ENCODE assay signal across 8 cellular contexts in genomic region chr2:236166781-236167296, GRCh38. TPM values are rescaled to one million over a fixed set of nuclear protein-coding genes. Genes with fewer than 3 reads are reported as not detected.
DNase-seq lines count a peak whose midpoint lies in the region; ATAC-seq and TF ChIP-seq lines count a peak whose summit lies in the region.

No MANE protein-coding gene starts in this region.

- H3K4me1 Mint-ChIP-seq in T-helper 2 cell treated with Interferon-gamma antibody and Interleukin-4, amounts not matched to agents 5 μg/mL and 100 μg/mL, for 36 hours (ENCODE audit: low read depth) = peaks cover 2% of the 10 kb centered on the region
- H3K4me1 Mint-ChIP-seq in glutamatergic neuron (ENCODE audit: low read depth, unreplicated experiment) = peaks cover 33% of the 10 kb centered on the region

- peak overlapping the region; percentile 37 for H3K27ac ChIP-seq in SJSA1

- H3K9me3 ChIP-seq in SJSA1 (replicated peaks) (no peaks in the 10 kb centered on the region), skeletal muscle satellite cell (replicated peaks; ENCODE audit: low read length) (no peaks in the 10 kb centered on the region)

- H3K27ac Mint-ChIP-seq in T-helper 2 cell treated with Interferon-gamma antibody and Interleukin-4, amounts not matched to agents 5 μg/mL and 100 μg/mL, for 36 hours = peak overlapping the region; percentile 65
- H3K27ac Mint-ChIP-seq in glutamatergic neuron (ENCODE audit: unreplicated experiment) = no peak overlapping the region

- peaks cover 65% of the 10 kb centered on the region for H3K27me3 Mint-ChIP-seq in T-helper 2 cell treated with Interferon-gamma antibody and Interleukin-4, amounts not matched to agents 5 μg/mL and 100 μg/mL, for 36 hours (ENCODE audit: low read depth)
- H3K27me3 Mint-ChIP-seq in glutamatergic neuron (ENCODE audit: unreplicated experiment) = peaks cover 25% of the 10 kb centered on the region

- H3K36me3 ChIP-seq in SJSA1 = peaks cover 86% of the 10 kb centered on the region
- H3K36me3 ChIP-seq in skeletal muscle satellite cell (ENCODE audit: insufficient read depth, low read length) = no peaks in the 10 kb centered on the region

- no peak for TF ChIP-seq CTCF in glutamatergic neuron (IDR thresholded peaks at IDR 0.05; ENCODE audit: partially characterized antibody, unreplicated experiment)

- H3K4me1 ChIP-seq in SJSA1 (replicated peaks) (peaks cover 21% of the 10 kb centered on the region), skeletal muscle satellite cell (ENCODE audit: control insufficient read depth, insufficient read depth, low read length) (peaks cover 35% of the 10 kb centered on the region)

- no peak for DNase-seq in T-helper 2 cell treated with Interferon-gamma antibody and Interleukin-4, amounts not matched to agents 5 μg/mL and 100 μg/mL, for 36 hours (ENCODE audit: low spot score)
- DNase-seq in T-helper 2 cell (no peak), SJSA1 (ENCODE audit: low read depth in 1 of 2, low spot score in 2 of 2) (peak in 1 of 2 experiments; percentile 58), glutamatergic neuron (peak; percentile 45), NCI-H1092 treated with DMSO at 0.1 percent for 48 hours (lab: John Stamatoyannopoulos, UW) (no peak)
- DNase-seq in NK-92 treated with Interleukin-12 subunit alpha and Interleukin-12 subunit beta, amount 100 ng/mL, for 24 hours (lab: John Stamatoyannopoulos, UW) = no peak

- ATAC-seq in GM19463 (IDR thresholded peaks at IDR 0.05; ENCODE audit: unreplicated experiment) = no peak

- H3K4me2 ChIP-seq in skeletal muscle satellite cell (ENCODE audit: low read length) = peak overlapping the region; percentile 93

- H3K4me3 ChIP-seq in SJSA1 (peak overlapping the region; percentile 98), skeletal muscle satellite cell (ENCODE audit: low read length) (peak overlapping the region; percentile 75)

- H3K4me3 Mint-ChIP-seq in T-helper 2 cell treated with Interferon-gamma antibody and Interleukin-4, amounts not matched to agents 5 μg/mL and 100 μg/mL, for 36 hours = no peak overlapping the region
- H3K4me3 Mint-ChIP-seq in glutamatergic neuron (ENCODE audit: unreplicated experiment) = peak overlapping the region; percentile 84

- no peaks in the 10 kb centered on the region for H3K9me3 Mint-ChIP-seq in T-helper 2 cell treated with Interferon-gamma antibody and Interleukin-4, amounts not matched to agents 5 μg/mL and 100 μg/mL, for 36 hours
- H3K9me3 Mint-ChIP-seq in glutamatergic neuron (ENCODE audit: unreplicated experiment) = peaks cover 8% of the 10 kb centered on the region

- peak overlapping the region; percentile 45 for H3K9ac ChIP-seq in skeletal muscle satellite cell (ENCODE audit: low read depth, low read length)

- peaks cover 4% of the 10 kb centered on the region for H3K36me3 Mint-ChIP-seq in T-helper 2 cell treated with Interferon-gamma antibody and Interleukin-4, amounts not matched to agents 5 μg/mL and 100 μg/mL, for 36 hours (ENCODE audit: low read depth)
- H3K36me3 Mint-ChIP-seq in glutamatergic neuron (ENCODE audit: unreplicated experiment) = no peaks in the 10 kb centered on the region

- H3K27me3 ChIP-seq in SJSA1 (replicated peaks) = no peaks in the 10 kb centered on the region
- H3K27me3 ChIP-seq in skeletal muscle satellite cell (ENCODE audit: control insufficient read depth, insufficient read depth, low read length) = peaks cover 73% of the 10 kb centered on the region

RNA-seq across cellular contexts. Expression of gene GBX2, which starts 1.3 kb away (rescaled TPM):
- 13.0 and 18.0 TPM in 2 replicates for total RNA-seq in SJSA1 (2014; rRNA removed; shearing (Covaris generic))
- 1.2 TPM for total RNA-seq in glutamatergic neuron (ENCODE audit: unreplicated experiment)
- total RNA-seq in skeletal muscle satellite cell (2012; rRNA removed) = 0.22 and 0.25 TPM in 2 replicates
